In the genomic region with DNA sequence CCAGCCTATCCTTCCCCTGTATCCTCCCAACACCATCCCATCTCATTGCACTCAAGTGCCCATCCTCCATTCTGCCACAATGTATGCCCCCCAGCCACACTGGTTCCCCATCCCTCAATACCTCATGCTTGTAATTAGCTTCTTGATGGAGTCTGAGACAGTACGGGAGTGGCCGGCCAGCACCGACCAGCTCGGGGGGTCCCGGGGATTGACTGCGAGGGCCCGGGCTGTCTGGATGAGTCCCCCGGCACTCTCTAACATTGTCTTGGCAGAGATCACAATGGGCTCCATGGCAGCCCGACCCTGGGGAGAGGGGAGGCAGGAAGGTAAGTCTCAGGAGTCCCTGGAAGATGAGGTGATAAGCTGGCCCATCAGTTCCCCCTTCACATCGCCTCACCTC, we compare ENCODE assay signal across 22 cellular contexts. TPM values are rescaled to one million over a fixed set of nuclear protein-coding genes. Genes with fewer than 3 reads are reported as not detected.
"Had no signal": no experiment of that assay in that cellular context is flagged by ENCODE, and none has a peak within 500 bp of the region (broad histone marks: within the 10 kb centered on the region; RNA-seq: fewer than 3 reads in every experiment).

No MANE protein-coding gene starts in this region.

- H3K27me3 ChIP-seq: breast epithelium, gastrocnemius medialis, heart right ventricle, neutrophil, upper lobe of right lung had no signal

- H3K9me3 Mint-ChIP-seq: activated CD4-positive, alpha-beta memory T cell treated with anti-CD3 and anti-CD28 coated beads, Interleukin-2, amount 10 ng/mL, durations not matched to agents 7 days and 5 days; mesothelial cell of epicardium; WTC11 had no signal

- H3K4me1 Mint-ChIP-seq: activated CD4-positive, alpha-beta memory T cell treated with anti-CD3 and anti-CD28 coated beads, Interleukin-2, amount 10 ng/mL, durations not matched to agents 7 days and 5 days; mesothelial cell of epicardium; WTC11 had no signal

- H3K27ac ChIP-seq: breast epithelium, gastrocnemius medialis, heart right ventricle, lower lobe of right lung, neutrophil, skin epidermis, upper lobe of right lung had no signal

- H3K27me3 Mint-ChIP-seq: activated CD4-positive, alpha-beta memory T cell treated with anti-CD3 and anti-CD28 coated beads, Interleukin-2, amount 10 ng/mL, durations not matched to agents 7 days and 5 days had no signal

- ATAC-seq: gastrocnemius medialis; heart right ventricle; left cardiac atrium; lower lobe of right lung; stimulated activated naive CD8-positive, alpha-beta T cell treated with anti-CD3 and anti-CD28 coated beads, Interleukin-15, Interleukin-2, amounts not matched to agents 100 U/mL and 50 U/mL, for 24 hours; upper lobe of right lung; WTC11 had no signal

- H3K27ac Mint-ChIP-seq: activated CD4-positive, alpha-beta memory T cell treated with anti-CD3 and anti-CD28 coated beads, Interleukin-2, amount 10 ng/mL, durations not matched to agents 7 days and 5 days; mesothelial cell of epicardium had no signal

- H3K9me3 ChIP-seq: breast epithelium, gastrocnemius medialis, heart right ventricle, lower lobe of right lung, upper lobe of right lung had no signal

- H3K4me3 Mint-ChIP-seq: activated CD4-positive, alpha-beta memory T cell treated with anti-CD3 and anti-CD28 coated beads, Interleukin-2, amount 10 ng/mL, durations not matched to agents 7 days and 5 days; mesothelial cell of epicardium; WTC11 had no signal

- H3K4me3 ChIP-seq: breast epithelium, gastrocnemius medialis, heart right ventricle, lower lobe of right lung, skin epidermis, upper lobe of right lung had no signal

- DNase-seq: activated CD4-positive, alpha-beta memory T cell treated with anti-CD3 and anti-CD28 coated beads, Interleukin-2, amount 10 ng/mL, durations not matched to agents 7 days and 5 days; activated CD4-positive, alpha-beta T cell treated with anti-CD3 and anti-CD28 coated beads for 4 hours; activated CD8-positive, alpha-beta memory T cell treated with anti-CD3 and anti-CD28 coated beads, Interleukin-2, amount 50 U/mL, for 4 hours; aorta; cerebellar nuclear complex; dermis blood vessel endothelial cell; gastrocnemius medialis; heart right ventricle; left cardiac atrium; lower lobe of right lung; posterior cingulate gyrus; stimulated activated CD4-positive, alpha-beta T cell treated with anti-CD3 and anti-CD28 coated beads, Interleukin-4, amount 100 ng/mL, for 24 hours; stimulated activated naive CD8-positive, alpha-beta T cell treated with anti-CD3 and anti-CD28 coated beads, Interleukin-15, Interleukin-2, amounts not matched to agents 100 U/mL and 50 U/mL, for 24 hours; T-helper 2 cell; upper lobe of right lung had no signal

- H3K4me1 ChIP-seq: breast epithelium, gastrocnemius medialis, lower lobe of right lung, upper lobe of right lung had no signal

RNA-seq across cellular contexts. Expression of a gene that starts 33.2 kb away (rescaled TPM):
- total RNA-seq: dermis blood vessel endothelial cell, epithelial cell of proximal tubule, gastrocnemius medialis, lower lobe of right lung, myocyte had no signal

RNA-seq across cellular contexts. Expression of a gene that starts 42.0 kb away (rescaled TPM):
- total RNA-seq: myocyte had no signal
